ENCODE assay signal across 8 cellular contexts in genomic region chr6:135182993-135183531, GRCh38. TPM values are rescaled to one million over a fixed set of nuclear protein-coding genes. Genes with fewer than 3 reads are reported as not detected.
A peak's percentile ranks its signal among the peaks of the same experiment; 100 is the strongest.
DNase-seq lines count a peak whose midpoint lies in the region; ATAC-seq and TF ChIP-seq lines count a peak whose summit lies in the region.

No MANE protein-coding gene starts in this region.

- H3K27ac Mint-ChIP-seq in endothelial cell (ENCODE audit: unreplicated experiment): no peak overlapping the region
- H3K27ac Mint-ChIP-seq in neural progenitor cell: no peak overlapping the region

- H3K79me2 ChIP-seq in neural progenitor cell (ENCODE audit: low read depth): peaks cover 25% of the 10 kb centered on the region

- ATAC-seq in GM18498 (IDR thresholded peaks at IDR 0.05; ENCODE audit: unreplicated experiment): peak; percentile 44
- ATAC-seq in HG02623 (IDR thresholded peaks at IDR 0.05; ENCODE audit: unreplicated experiment): peak; percentile 41

- H3K27ac ChIP-seq in neural progenitor cell (no peak overlapping the region), transverse colon (peak overlapping the region; percentile 76 to 90 (median 80))

- peak overlapping the region; percentile 97 for H3K4me2 ChIP-seq in neural progenitor cell

- H3K36me3 Mint-ChIP-seq in endothelial cell (ENCODE audit: low read depth, unreplicated experiment) (peaks cover 9% of the 10 kb centered on the region), neural progenitor cell (no peaks in the 10 kb centered on the region)

- H3K9me3 Mint-ChIP-seq in endothelial cell (ENCODE audit: unreplicated experiment) (no peaks in the 10 kb centered on the region), neural progenitor cell (no peaks in the 10 kb centered on the region)

- H3K27me3 ChIP-seq in neural progenitor cell: peaks cover 45% of the 10 kb centered on the region
- H3K27me3 ChIP-seq in transverse colon: peaks cover 53% of the 10 kb centered on the region

- in situ Hi-C loops in transverse colon (cut with MboI; ENCODE audit: low pct_ligation_motif_present in 1 of 4, low pct_unique_long_range_greater_than_20kb in 1 of 4, low sequenced_read_pairs in 3 of 4): no loop called here

- DNase-seq in NCI-H146 (lab: John Stamatoyannopoulos, UW): peak; percentile 88
- peak; percentile 65 to 67 for DNase-seq in activated CD4-positive, alpha-beta T cell treated with anti-CD3 and anti-CD28 coated beads, Interleukin-2, amount 50 U/mL, for 4 hours
- DNase-seq in endothelial cell (ENCODE audit: low spot score): peak; percentile 14
- DNase-seq in neural progenitor cell (ENCODE audit: low spot score): peak; percentile 52
- peak; percentile 87 for DNase-seq in transverse colon
- DNase-seq in glomerular visceral epithelial cell (ENCODE audit: extremely low spot score): no peak

- H3K36me3 ChIP-seq in neural progenitor cell (no peaks in the 10 kb centered on the region), transverse colon (no peaks in the 10 kb centered on the region)

- H3K27me3 Mint-ChIP-seq in endothelial cell (ENCODE audit: unreplicated experiment) (peaks cover 9% of the 10 kb centered on the region), neural progenitor cell (ENCODE audit: insufficient read depth, low read depth) (peaks cover 24% of the 10 kb centered on the region)

- peak overlapping the region; percentile 76 for H3K4me3 ChIP-seq in neural progenitor cell
- peak overlapping the region; percentile 37 to 82 (median 58) for H3K4me3 ChIP-seq in transverse colon

- no peak overlapping the region for H3K9ac ChIP-seq in neural progenitor cell

- H3K4me1 Mint-ChIP-seq in endothelial cell (ENCODE audit: unreplicated experiment) (peaks cover 16% of the 10 kb centered on the region), neural progenitor cell (peaks cover 20% of the 10 kb centered on the region)

- TF ChIP-seq POLR2A in transverse colon (IDR thresholded peaks at IDR 0.05): no peak

- H3K4me3 Mint-ChIP-seq in endothelial cell (ENCODE audit: unreplicated experiment) (peak overlapping the region; percentile 94), neural progenitor cell (peak overlapping the region; percentile 84)

- no peak for TF ChIP-seq EP300 in transverse colon (IDR thresholded peaks at IDR 0.05; ENCODE audit: low read depth)

- TF ChIP-seq CTCF in endothelial cell (IDR thresholded peaks at IDR 0.05; ENCODE audit: unreplicated experiment) (no peak), neural progenitor cell (IDR thresholded peaks at IDR 0.05) (no peak), transverse colon (IDR thresholded peaks at IDR 0.05) (no peak)

- H3K4me1 ChIP-seq in neural progenitor cell (peaks cover 5% of the 10 kb centered on the region), transverse colon (peaks cover 0 to 37% (median 16%) of the 10 kb centered on the region in 4 donors)

- H3K9me3 ChIP-seq in neural progenitor cell (ENCODE audit: low read depth) (no peaks in the 10 kb centered on the region), transverse colon (no peaks in the 10 kb centered on the region)

- H2AFZ ChIP-seq in neural progenitor cell (replicated peaks): peak overlapping the region; percentile 93

- 0 to 2% methylated on average over 2 to 33 of the region's 33 CpGs for WGBS in transverse colon (ENCODE audit: low coverage in 1 of 2), 2 donors

- H3F3A ChIP-seq in neural progenitor cell (ENCODE audit: low read depth): peaks cover 17% of the 10 kb centered on the region

- peaks cover 10% of the 10 kb centered on the region for H4K20me1 ChIP-seq in neural progenitor cell (ENCODE audit: low read depth)

- intact Hi-C loops in transverse colon (cut with DNase I; ENCODE audit: low total_unique reads): no loop called here

RNA-seq across cellular contexts. Expression of gene MYB, which starts 2.0 kb away (rescaled TPM):
- total RNA-seq in endothelial cell (ENCODE audit: unreplicated experiment) (23.3 TPM), neural progenitor cell (ENCODE audit: low replicate concordance) (3.0 and 3.3 TPM in 2 replicates), transverse colon (10 to 100 TPM; 20.9 to 64.1 (median 46.6) TPM)
